Comparison of ENCODE assay signal across 9 cellular contexts in genomic region chr11:32830796-32831195, GRCh38. TPM values are rescaled to one million over a fixed set of nuclear protein-coding genes. Genes with fewer than 3 reads are reported as not detected.
A peak's percentile ranks its signal among the peaks of the same experiment; 100 is the strongest.
DNase-seq lines count a peak whose midpoint lies in the region; ATAC-seq and TF ChIP-seq lines count a peak whose summit lies in the region.
"Had no signal": no experiment of that assay in that cellular context is flagged by ENCODE, and none has a peak within 500 bp of the region (broad histone marks: within the 10 kb centered on the region; RNA-seq: fewer than 3 reads in every experiment).

No MANE protein-coding gene starts in this region.

- peaks cover 5% of the 10 kb centered on the region for H3K4me1 ChIP-seq in Caco-2
- H3K4me1 ChIP-seq in RWPE2 (ENCODE audit: insufficient read depth, poor library complexity, severe bottlenecking), result no peaks in the 10 kb centered on the region

- H3K9me3 ChIP-seq in Caco-2, result no peaks in the 10 kb centered on the region
- H3K9me3 ChIP-seq in RWPE2 (ENCODE audit: severe bottlenecking), result no peaks in the 10 kb centered on the region
- no peaks in the 10 kb centered on the region for H3K9me3 ChIP-seq in MG63

- H3K4me1 Mint-ChIP-seq in Caco-2 (ENCODE audit: low read depth, unreplicated experiment) (peaks cover 11% of the 10 kb centered on the region), osteocyte (ENCODE audit: unreplicated experiment) (peaks cover 7% of the 10 kb centered on the region)

- H3K27me3 Mint-ChIP-seq in Caco-2 (ENCODE audit: insufficient read depth, unreplicated experiment) (no peaks in the 10 kb centered on the region), osteocyte (ENCODE audit: unreplicated experiment) (peaks cover 67% of the 10 kb centered on the region)

- H3K9me3 Mint-ChIP-seq in Caco-2 (ENCODE audit: unreplicated experiment) (no peaks in the 10 kb centered on the region), osteocyte (ENCODE audit: unreplicated experiment) (no peaks in the 10 kb centered on the region)

- POLR2A ChIA-PET in Caco-2 (lab: Charles Lee), result interaction anchor here (0.6 to 0.7 kb wide), 2 partner anchors 181 to 196 kb away, joined by 3 read pairs; no protein-coding TSS in a partner anchor

- CTCF ChIA-PET in Caco-2 (lab: Charles Lee), result interaction anchor here (1.2 kb wide), 1 partner anchor 22 kb away, joined by 3 read pairs; no protein-coding TSS in a partner anchor

- H3K27ac Mint-ChIP-seq in Caco-2 (ENCODE audit: unreplicated experiment) (peak overlapping the region; percentile 21), osteocyte (ENCODE audit: unreplicated experiment) (no peak overlapping the region)

- intact Hi-C loops in Caco-2 (cut with micrococcal nuclease; ENCODE audit: unreplicated experiment), result loop anchor here (1.0 to 10.0 kb wide), 2 partner anchors 8 to 1474 kb away; no protein-coding TSS in a partner anchor

- DNase-seq in Caco-2, result no peak
- DNase-seq in RWPE2 (ENCODE audit: low spot score), result no peak
- no peak for DNase-seq in osteocyte (ENCODE audit: extremely low spot score, unreplicated experiment)
- DNase-seq in NCI-H82 (lab: John Stamatoyannopoulos, UW), result no peak
- DNase-seq in MG63, result no peak
- DNase-seq: KG1 had no signal

- H3K27ac ChIP-seq in RWPE2 (ENCODE audit: poor library complexity, severe bottlenecking), result peak overlapping the region; percentile 29

- ATAC-seq in RWPE2 (ENCODE audit: low read depth) (no peak), esophagus mucosa (peak; percentile 18), HG03378 (IDR thresholded peaks at IDR 0.05; ENCODE audit: unreplicated experiment) (no peak), GM18858 (IDR thresholded peaks at IDR 0.05; ENCODE audit: unreplicated experiment) (no peak)

- H3K4me3 ChIP-seq in Caco-2 (ENCODE audit: low read depth, low read length) (peak overlapping the region; percentile 98; the same call in 1 of the 2 replicates), RWPE2 (ENCODE audit: severe bottlenecking) (peak overlapping the region; percentile 84), MG63 (no peak overlapping the region)

- peak overlapping the region; percentile 86 for H3K4me3 Mint-ChIP-seq in Caco-2 (ENCODE audit: unreplicated experiment)
- peak overlapping the region; percentile 60 for H3K4me3 Mint-ChIP-seq in osteocyte (ENCODE audit: unreplicated experiment)

- H3K27me3 ChIP-seq in Caco-2 (replicated peaks; ENCODE audit: control insufficient read depth, insufficient read depth, low read length) (no peaks in the 10 kb centered on the region), RWPE2 (ENCODE audit: insufficient read depth, poor library complexity, severe bottlenecking) (no peaks in the 10 kb centered on the region), MG63 (no peaks in the 10 kb centered on the region)

- TF ChIP-seq CTCF in Caco-2 (IDR thresholded peaks at IDR 0.05; ENCODE audit: insufficient read depth in 1 of 2, low read depth in 1 of 2, low read length in 1 of 2, severe bottlenecking in 1 of 2, unreplicated experiment in 1 of 2) (no peak), RWPE2 (IDR thresholded peaks at IDR 0.05; ENCODE audit: poor library complexity, severe bottlenecking) (no peak), osteocyte (IDR thresholded peaks at IDR 0.05) (no peak)

- H3K36me3 ChIP-seq in Caco-2 (ENCODE audit: control insufficient read depth, insufficient read depth, low read length) (no peaks in the 10 kb centered on the region; the same call in none of the 2 replicates), RWPE2 (ENCODE audit: low read depth) (peaks cover 8% of the 10 kb centered on the region; the same call in 1 of the 2 replicates), MG63 (no peaks in the 10 kb centered on the region)

- BruUV-seq in Caco-2 (replicated peaks; lab: Mats Ljungman, UMichigan), result no TSS peak

- H3K36me3 Mint-ChIP-seq in Caco-2 (ENCODE audit: insufficient read depth, unreplicated experiment), result no peaks in the 10 kb centered on the region
- H3K36me3 Mint-ChIP-seq in osteocyte (ENCODE audit: unreplicated experiment), result no peaks in the 10 kb centered on the region

RNA-seq across cellular contexts. Expression of gene PRRG4, which starts 1.1 kb away (rescaled TPM):
- total RNA-seq in Caco-2 (2022) (6.8 and 6.9 TPM in 2 replicates), esophagus mucosa (36.9 TPM), osteocyte (not detected in 2 replicates)
- 0.13 and 1.4 TPM in 2 replicates for total RNA-seq in MG63 (2014; rRNA removed; shearing (Covaris generic); ENCODE audit: low replicate concordance)

RNA-seq across cellular contexts. Expression of gene CCDC73, which starts 36.3 kb away (rescaled TPM):
- total RNA-seq in Caco-2 (2022), result not detected in 2 replicates
- total RNA-seq in esophagus mucosa, result 0.40 TPM
- not detected in 2 replicates for total RNA-seq in osteocyte
- not detected in 2 replicates for total RNA-seq in MG63 (2014; rRNA removed; shearing (Covaris generic); ENCODE audit: low replicate concordance)
